26 cellular contexts compared by ENCODE assay signal in genomic region chr11:132588366-132588765, GRCh38.
"Had no signal": no experiment of that assay in that cellular context is flagged by ENCODE, and none has a peak within 500 bp of the region (broad histone marks: within the 10 kb centered on the region; RNA-seq: fewer than 3 reads in every experiment).

No MANE protein-coding gene starts in this region.

- H3K4me3 ChIP-seq: body of pancreas, gastroesophageal sphincter, heart left ventricle, tibial artery had no signal

- H3K27me3 ChIP-seq: body of pancreas, gastroesophageal sphincter, heart left ventricle, tibial artery had no signal

- FAIRE-seq: colon, kidney had no signal

- H3K4me1 ChIP-seq: body of pancreas, gastroesophageal sphincter, tibial artery had no signal

- H3K36me3 Mint-ChIP-seq: activated naive CD8-positive, alpha-beta T cell treated with anti-CD3 and anti-CD28 coated beads, Interleukin-2, amount 10 ng/mL, durations not matched to agents 7 days and 5 days; mesothelial cell of epicardium had no signal

- H3K4me3 Mint-ChIP-seq: activated CD4-positive, alpha-beta T cell treated with anti-CD3 and anti-CD28 coated beads, Interleukin-2, amount 10 ng/mL, durations not matched to agents 24 days and 14 days; activated CD8-positive, alpha-beta T cell treated with anti-CD3 and anti-CD28 coated beads for 36 hours; activated naive CD8-positive, alpha-beta T cell treated with anti-CD3 and anti-CD28 coated beads, Interleukin-2, amount 10 ng/mL, durations not matched to agents 7 days and 5 days; endodermal cell; mesothelial cell of epicardium; nephron progenitor cell had no signal

- H3K27me3 Mint-ChIP-seq: activated CD4-positive, alpha-beta T cell treated with anti-CD3 and anti-CD28 coated beads, Interleukin-2, amount 10 ng/mL, durations not matched to agents 24 days and 14 days had no signal

- DNase-seq: activated CD4-positive, alpha-beta T cell treated with anti-CD3 and anti-CD28 coated beads, Interleukin-2, amount 10 ng/mL, durations not matched to agents 24 days and 14 days; activated CD4-positive, CD25-positive, alpha-beta regulatory T cell; activated CD8-positive, alpha-beta T cell treated with anti-CD3 and anti-CD28 coated beads for 36 hours; activated naive CD4-positive, alpha-beta T cell treated with Interleukin-2 at 50 U/mL for 16 hours; activated naive CD8-positive, alpha-beta T cell treated with anti-CD3 and anti-CD28 coated beads, Interleukin-2, amount 10 ng/mL, durations not matched to agents 7 days and 5 days; activated T-cell treated with anti-CD3 and anti-CD28 coated beads, Interleukin-2, amount 50 U/mL, for 1 hour; amygdala; body of pancreas; central memory CD4-positive, alpha-beta T cell; endodermal cell; heart left ventricle; kidney; nephron progenitor cell; nucleus accumbens; posterior cingulate gyrus; stimulated activated CD4-positive, alpha-beta T cell treated with anti-CD3 and anti-CD28 coated beads, Interleukin-2, amount 100 ng/mL, for 24 hours; stimulated activated naive CD8-positive, alpha-beta T cell treated with anti-CD3 and anti-CD28 coated beads, Interleukin-15, Interleukin-2, amounts not matched to agents 100 U/mL and 50 U/mL, for 24 hours; substantia nigra; T1000; tibial artery had no signal

- ATAC-seq: activated CD8-positive, alpha-beta T cell treated with anti-CD3 and anti-CD28 coated beads for 36 hours; body of pancreas; gastroesophageal sphincter; heart left ventricle; left lobe of liver; stimulated activated naive CD8-positive, alpha-beta T cell treated with anti-CD3 and anti-CD28 coated beads, Interleukin-15, Interleukin-2, amounts not matched to agents 100 U/mL and 50 U/mL, for 24 hours had no signal

- H3K9me3 Mint-ChIP-seq: activated CD4-positive, alpha-beta T cell treated with anti-CD3 and anti-CD28 coated beads, Interleukin-2, amount 10 ng/mL, durations not matched to agents 24 days and 14 days; activated CD8-positive, alpha-beta T cell treated with anti-CD3 and anti-CD28 coated beads for 36 hours; activated naive CD8-positive, alpha-beta T cell treated with anti-CD3 and anti-CD28 coated beads, Interleukin-2, amount 10 ng/mL, durations not matched to agents 7 days and 5 days; endodermal cell; nephron progenitor cell had no signal

- H3K27ac Mint-ChIP-seq: activated CD4-positive, alpha-beta T cell treated with anti-CD3 and anti-CD28 coated beads, Interleukin-2, amount 10 ng/mL, durations not matched to agents 24 days and 14 days; activated CD8-positive, alpha-beta T cell treated with anti-CD3 and anti-CD28 coated beads for 36 hours; activated naive CD8-positive, alpha-beta T cell treated with anti-CD3 and anti-CD28 coated beads, Interleukin-2, amount 10 ng/mL, durations not matched to agents 7 days and 5 days; activated T-helper 2 cell treated with anti-CD3 and anti-CD28 coated beads, Interferon-gamma antibody, Interleukin-2, Interleukin-4, amounts not matched to agents 10 μg/mL and 5 μg/mL and 100 μg/mL, durations not matched to agents 14 hours and 24 hours and 36 hours; endodermal cell; mesothelial cell of epicardium; nephron progenitor cell had no signal

- H3K9me3 ChIP-seq: body of pancreas, gastroesophageal sphincter, heart left ventricle, tibial artery had no signal

- H3K4me1 Mint-ChIP-seq: activated CD4-positive, alpha-beta T cell treated with anti-CD3 and anti-CD28 coated beads, Interleukin-2, amount 10 ng/mL, durations not matched to agents 24 days and 14 days; activated naive CD8-positive, alpha-beta T cell treated with anti-CD3 and anti-CD28 coated beads, Interleukin-2, amount 10 ng/mL, durations not matched to agents 7 days and 5 days; endodermal cell; mesothelial cell of epicardium; nephron progenitor cell had no signal

- H3K36me3 ChIP-seq: gastroesophageal sphincter, heart left ventricle, tibial artery had no signal

- H3K27ac ChIP-seq: body of pancreas, epithelial cell of prostate, gastroesophageal sphincter, heart left ventricle, tibial artery had no signal
